ENCODE assay signal across 20 cellular contexts in genomic region chr3:43958973-43959372, GRCh38.
"Had no signal": no experiment of that assay in that cellular context is flagged by ENCODE, and none has a peak within 500 bp of the region (broad histone marks: within the 10 kb centered on the region; RNA-seq: fewer than 3 reads in every experiment).

No MANE protein-coding gene starts in this region.

- ATAC-seq: effector memory CD8-positive, alpha-beta T cell; gastrocnemius medialis; heart right ventricle; left cardiac atrium; left lung; left ventricle myocardium superior; naive thymus-derived CD4-positive, alpha-beta T cell had no signal

- H3K4me1 ChIP-seq: esophagus squamous epithelium, gastrocnemius medialis, left lung had no signal

- H3K4me3 ChIP-seq: coronary artery, dorsolateral prefrontal cortex, esophagus squamous epithelium, gastrocnemius medialis, heart right ventricle, left lung, lung had no signal

- H3K27ac ChIP-seq: coronary artery, dorsolateral prefrontal cortex, esophagus squamous epithelium, gastrocnemius medialis, heart right ventricle, left lung had no signal

- H3K9me3 ChIP-seq: esophagus squamous epithelium, gastrocnemius medialis, heart right ventricle, left lung had no signal

- DNase-seq: dermis blood vessel endothelial cell; effector CD8-positive, alpha-beta T cell; effector memory CD8-positive, alpha-beta T cell; esophagus squamous epithelium; foreskin fibroblast; foreskin melanocyte; gastrocnemius medialis; glutamatergic neuron; heart right ventricle; hippocampal formation; left cardiac atrium; left lung; left ventricle myocardium superior; mammary epithelial cell; mesendoderm; midbrain; naive thymus-derived CD4-positive, alpha-beta T cell had no signal

- H3K27me3 ChIP-seq: gastrocnemius medialis had no signal

- H3K36me3 ChIP-seq: esophagus squamous epithelium, gastrocnemius medialis, heart right ventricle, left lung had no signal
